1 cellular context compared by ENCODE assay signal in genomic region chr22:29314537-29315285, GRCh38.
TF ChIP-seq lines count a peak whose summit lies in the region.

No MANE protein-coding gene starts in this region.

TF ChIP-seq in SK-N-SH treated with all-trans-retinoic acid at 6 μM for 48 hours, 23 proteins besides CTCF, POLR2A, EP300 and RAD21 (continued from another document):
- TF ChIP-seq GLIS3 (CRISPR knock-in tag; IDR thresholded peaks at IDR 0.05) (no peak), BACH2 (CRISPR knock-in tag; IDR thresholded peaks at IDR 0.05; ENCODE audit: borderline replicate concordance) (no peak), PATZ1 (CRISPR knock-in tag; IDR thresholded peaks at IDR 0.05; ENCODE audit: borderline replicate concordance) (no peak), ZNF565 (CRISPR knock-in tag; conservative IDR thresholded peaks at IDR 0.05; ENCODE audit: low read depth) (no peak), ARNTL (CRISPR knock-in tag; IDR thresholded peaks at IDR 0.05; ENCODE audit: borderline replicate concordance, low read depth) (no peak), POU6F1 (CRISPR knock-in tag; IDR thresholded peaks at IDR 0.05; ENCODE audit: borderline replicate concordance, low read depth) (no peak)
